In the genomic region with DNA sequence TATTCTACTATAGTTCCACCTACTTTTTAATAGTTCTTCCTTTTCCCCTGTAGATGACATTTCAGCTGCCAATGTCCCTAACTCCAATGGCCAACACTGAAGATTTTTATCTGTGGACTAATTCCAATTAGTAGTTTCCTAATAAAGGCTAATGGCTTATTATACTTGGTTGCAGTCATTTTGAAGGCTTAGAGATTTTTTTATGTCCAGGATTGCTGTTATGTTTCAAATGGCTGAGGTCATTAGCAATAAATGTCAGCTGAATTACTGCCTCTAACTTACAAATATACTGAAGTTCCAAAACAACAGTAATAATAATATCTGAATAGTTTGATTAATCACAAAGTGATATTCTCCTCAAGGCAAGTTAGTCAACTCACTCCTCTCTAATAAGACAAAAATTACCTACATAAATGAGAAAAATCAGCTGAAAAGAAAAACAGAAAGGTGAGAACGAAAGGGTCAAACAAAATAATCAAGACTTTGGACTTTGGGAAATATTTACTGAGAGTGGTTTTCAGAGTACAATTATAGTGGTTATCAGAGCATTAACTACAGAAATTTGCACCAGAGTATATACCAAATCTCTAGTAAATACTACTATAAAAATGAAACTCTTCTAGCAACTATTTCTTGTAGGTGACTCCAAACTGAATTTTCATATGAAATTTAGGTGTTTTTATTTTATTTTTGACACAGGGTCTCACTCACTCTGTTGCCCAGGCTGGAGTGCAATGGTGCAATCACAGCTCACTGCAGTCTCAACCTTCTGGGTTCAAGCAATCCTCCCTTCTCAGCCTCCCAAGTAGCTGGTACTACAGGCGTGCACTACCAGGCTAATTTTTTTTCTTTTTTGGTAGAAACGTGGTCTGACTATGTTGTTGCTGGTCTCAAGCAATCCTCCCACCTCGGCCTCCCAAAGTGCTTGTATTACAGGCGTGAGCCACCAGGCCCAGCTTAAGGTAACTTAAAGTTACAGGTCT, we compare ENCODE assay signal across 20 cellular contexts. TPM values are rescaled to one million over a fixed set of nuclear protein-coding genes. Genes with fewer than 3 reads are reported as not detected.
A peak's percentile ranks its signal among the peaks of the same experiment; 100 is the strongest.
DNase-seq lines count a peak whose midpoint lies in the region; ATAC-seq, FAIRE-seq and TF ChIP-seq lines count a peak whose summit lies in the region.
"Had no signal": no experiment of that assay in that cellular context is flagged by ENCODE, and none has a peak within 500 bp of the region (broad histone marks: within the 10 kb centered on the region; RNA-seq: fewer than 3 reads in every experiment).

No MANE protein-coding gene starts in this region.

- H3K4me1 ChIP-seq in OCI-LY7 (ENCODE audit: insufficient read depth, low read length, poor library complexity, severe bottlenecking) (peaks cover 50% of the 10 kb centered on the region), keratinocyte (ENCODE audit: control insufficient read depth, extremely low read depth, insufficient read depth, low read length) (peaks cover 14% of the 10 kb centered on the region)

- intact Hi-C loops in OCI-LY7 (cut with micrococcal nuclease; ENCODE audit: unreplicated experiment): no loop called here

- peak overlapping the region; percentile 5 for H3K4me3 Mint-ChIP-seq in activated naive CD4-positive, alpha-beta T cell treated with anti-CD3 and anti-CD28 coated beads, Interleukin-2, amount 50 U/mL, for 24 hours
- no peak overlapping the region for H3K4me3 Mint-ChIP-seq in activated naive CD4-positive, alpha-beta T cell treated with anti-CD3 and anti-CD28 coated beads, Interleukin-2, amount 10 ng/mL, durations not matched to agents 7 days and 5 days
- H3K4me3 Mint-ChIP-seq in stimulated activated effector memory CD8-positive, alpha-beta T cell treated with anti-CD3 and anti-CD28 coated beads, Interleukin-12 subunit alpha, Interleukin-12 subunit beta, amount 100 ng/mL, for 72 hours: no peak overlapping the region
- H3K4me3 Mint-ChIP-seq: endodermal cell, neural progenitor cell had no signal

- H4K20me1 ChIP-seq in OCI-LY7 (ENCODE audit: insufficient read depth, low read length): peaks cover 15% of the 10 kb centered on the region; the same call in 1 of the 2 replicates
- peaks cover 4% of the 10 kb centered on the region for H4K20me1 ChIP-seq in keratinocyte (ENCODE audit: control insufficient read depth, extremely low read depth, insufficient read depth, low read length)

- ATAC-seq in stimulated activated effector memory CD8-positive, alpha-beta T cell treated with anti-CD3 and anti-CD28 coated beads, Interleukin-12 subunit alpha, Interleukin-12 subunit beta, amount 100 ng/mL, for 72 hours: no peak
- ATAC-seq: Right ventricle myocardium inferior had no signal

- no peak for DNase-seq in activated naive CD4-positive, alpha-beta T cell treated with anti-CD3 and anti-CD28 coated beads, Interleukin-2, amount 10 ng/mL, durations not matched to agents 7 days and 5 days
- no peak for DNase-seq in OCI-LY7 (ENCODE audit: low spot score)
- no peak for DNase-seq in keratinocyte (ENCODE audit: low read depth, low spot score)
- DNase-seq in stimulated activated effector memory CD8-positive, alpha-beta T cell treated with anti-CD3 and anti-CD28 coated beads, Interleukin-12 subunit alpha, Interleukin-12 subunit beta, amount 100 ng/mL, for 72 hours (ENCODE audit: low spot score in 2 of 2): no peak
- no peak for DNase-seq in activated effector memory CD4-positive, alpha-beta T cell treated with anti-CD3 and anti-CD28 coated beads, Interleukin-2, amount 50 U/mL, for 16 hours
- DNase-seq in GM10248 (ENCODE audit: extremely low spot score): no peak
- no peak for DNase-seq in OCI-M2 (lab: John Stamatoyannopoulos, UW; ENCODE audit: unreplicated experiment)
- DNase-seq: activated CD4-positive, CD25-positive, alpha-beta regulatory T cell; endodermal cell; H7; NCI-H187; NCI-H446; stimulated activated naive CD4-positive, alpha-beta T cell; T-helper 2 cell; tibial artery had no signal

- H3K9me3 ChIP-seq in OCI-LY7 (ENCODE audit: low read length): no peaks in the 10 kb centered on the region
- no peaks in the 10 kb centered on the region for H3K9me3 ChIP-seq in keratinocyte (ENCODE audit: control insufficient read depth, low read depth, low read length)
- H3K9me3 ChIP-seq: tibial artery had no signal

- dilution Hi-C loops in keratinocyte (cut with MboI; ENCODE audit: extremely low pct_ligation_motif_present, low sequenced_read_pairs): no loop called here

- no peak for FAIRE-seq in keratinocyte (lab: Jason Lieb, UNC)
- FAIRE-seq: islet of Langerhans had no signal

- no peak overlapping the region for H3K9ac ChIP-seq in keratinocyte (ENCODE audit: control insufficient read depth, extremely low read depth, insufficient read depth, low read length)
- H3K9ac ChIP-seq: neural progenitor cell had no signal

- H3K27me3 ChIP-seq in keratinocyte (ENCODE audit: control insufficient read depth, extremely low read depth, insufficient read depth, low read length): no peaks in the 10 kb centered on the region
- H3K27me3 ChIP-seq: neural progenitor cell, tibial artery had no signal

- H3K4me2 ChIP-seq in OCI-LY7 (ENCODE audit: low read length) (peak overlapping the region; percentile 8), keratinocyte (ENCODE audit: control insufficient read depth, extremely low read depth, insufficient read depth, low read depth, low read length) (peak overlapping the region; percentile 13)
- H3K4me2 ChIP-seq: neural progenitor cell had no signal

- POLR2A ChIA-PET in OCI-LY7 (lab: Charles Lee): interaction anchor here (0.6 to 1.7 kb wide), 4 partner anchors 10 to 117 kb away, joined by 4 to 6 read pairs (median 4); no protein-coding TSS in a partner anchor
- POLR2A ChIA-PET in GM10248 (lab: Yijun Ruan, JAX): interaction anchor here (1.1 kb wide), 1 partner anchor 37 kb away, joined by 4 read pairs; no protein-coding TSS in a partner anchor

- no peaks in the 10 kb centered on the region for H3K27me3 Mint-ChIP-seq in activated naive CD4-positive, alpha-beta T cell treated with anti-CD3 and anti-CD28 coated beads, Interleukin-2, amount 50 U/mL, for 24 hours
- H3K27me3 Mint-ChIP-seq in activated naive CD4-positive, alpha-beta T cell treated with anti-CD3 and anti-CD28 coated beads, Interleukin-2, amount 10 ng/mL, durations not matched to agents 7 days and 5 days: no peaks in the 10 kb centered on the region

- H2AFZ ChIP-seq in OCI-LY7 (ENCODE audit: low read length): no peak overlapping the region
- H2AFZ ChIP-seq in keratinocyte (ENCODE audit: control insufficient read depth, low read length): no peak overlapping the region
- H2AFZ ChIP-seq: neural progenitor cell had no signal

- H3K36me3 Mint-ChIP-seq in activated naive CD4-positive, alpha-beta T cell treated with anti-CD3 and anti-CD28 coated beads, Interleukin-2, amount 50 U/mL, for 24 hours: peaks cover 5% of the 10 kb centered on the region
- peaks cover 9% of the 10 kb centered on the region for H3K36me3 Mint-ChIP-seq in activated naive CD4-positive, alpha-beta T cell treated with anti-CD3 and anti-CD28 coated beads, Interleukin-2, amount 10 ng/mL, durations not matched to agents 7 days and 5 days
- H3K36me3 Mint-ChIP-seq in stimulated activated effector memory CD8-positive, alpha-beta T cell treated with anti-CD3 and anti-CD28 coated beads, Interleukin-12 subunit alpha, Interleukin-12 subunit beta, amount 100 ng/mL, for 72 hours: peaks cover 40% of the 10 kb centered on the region
- H3K36me3 Mint-ChIP-seq: neural progenitor cell had no signal

- peaks cover 87% of the 10 kb centered on the region for H3K79me2 ChIP-seq in OCI-LY7 (ENCODE audit: insufficient read depth, low read depth, low read length)
- H3K79me2 ChIP-seq in keratinocyte (ENCODE audit: control insufficient read depth, insufficient read depth, low read length): peaks cover 85% of the 10 kb centered on the region

- H3K4me3 ChIP-seq in OCI-LY7 (ENCODE audit: low read depth, low read length, poor library complexity, severe bottlenecking): no peak overlapping the region
- no peak overlapping the region for H3K4me3 ChIP-seq in keratinocyte (ENCODE audit: control insufficient read depth in 2 of 3, extremely low read depth in 1 of 3, insufficient read depth in 2 of 3, low read depth in 1 of 3, low read length in 3 of 3)
- H3K4me3 ChIP-seq: neural progenitor cell, tibial artery had no signal

- no peaks in the 10 kb centered on the region for H3K9me1 ChIP-seq in keratinocyte (ENCODE audit: control insufficient read depth, extremely low read depth, insufficient read depth, low read length)

- H3K9me3 Mint-ChIP-seq in activated naive CD4-positive, alpha-beta T cell treated with anti-CD3 and anti-CD28 coated beads, Interleukin-2, amount 50 U/mL, for 24 hours: no peaks in the 10 kb centered on the region
- H3K9me3 Mint-ChIP-seq in activated naive CD4-positive, alpha-beta T cell treated with anti-CD3 and anti-CD28 coated beads, Interleukin-2, amount 10 ng/mL, durations not matched to agents 7 days and 5 days: no peaks in the 10 kb centered on the region
- H3K9me3 Mint-ChIP-seq in stimulated activated effector memory CD8-positive, alpha-beta T cell treated with anti-CD3 and anti-CD28 coated beads, Interleukin-12 subunit alpha, Interleukin-12 subunit beta, amount 100 ng/mL, for 72 hours: no peaks in the 10 kb centered on the region
- H3K9me3 Mint-ChIP-seq: activated T-helper 2 cell treated with anti-CD3 and anti-CD28 coated beads, Interferon-gamma antibody, Interleukin-2, Interleukin-4, amounts not matched to agents 10 μg/mL and 5 μg/mL and 100 μg/mL, durations not matched to agents 14 hours and 24 hours and 36 hours; endodermal cell; neural progenitor cell had no signal

- H3K9me2 ChIP-seq in OCI-LY7 (ENCODE audit: insufficient read depth, low read length): no peaks in the 10 kb centered on the region

- H3K27ac Mint-ChIP-seq in activated naive CD4-positive, alpha-beta T cell treated with anti-CD3 and anti-CD28 coated beads, Interleukin-2, amount 50 U/mL, for 24 hours: peak overlapping the region; percentile 24
- H3K27ac Mint-ChIP-seq in activated naive CD4-positive, alpha-beta T cell treated with anti-CD3 and anti-CD28 coated beads, Interleukin-2, amount 10 ng/mL, durations not matched to agents 7 days and 5 days: no peak overlapping the region
- H3K27ac Mint-ChIP-seq in stimulated activated effector memory CD8-positive, alpha-beta T cell treated with anti-CD3 and anti-CD28 coated beads, Interleukin-12 subunit alpha, Interleukin-12 subunit beta, amount 100 ng/mL, for 72 hours: peak overlapping the region; percentile 59
- H3K27ac Mint-ChIP-seq: activated T-helper 2 cell treated with anti-CD3 and anti-CD28 coated beads, Interferon-gamma antibody, Interleukin-2, Interleukin-4, amounts not matched to agents 10 μg/mL and 5 μg/mL and 100 μg/mL, durations not matched to agents 14 hours and 24 hours and 36 hours; endodermal cell; neural progenitor cell had no signal

- peaks cover 67% of the 10 kb centered on the region for H3K4me1 Mint-ChIP-seq in activated naive CD4-positive, alpha-beta T cell treated with anti-CD3 and anti-CD28 coated beads, Interleukin-2, amount 50 U/mL, for 24 hours
- peaks cover 29% of the 10 kb centered on the region for H3K4me1 Mint-ChIP-seq in activated naive CD4-positive, alpha-beta T cell treated with anti-CD3 and anti-CD28 coated beads, Interleukin-2, amount 10 ng/mL, durations not matched to agents 7 days and 5 days
- peaks cover 36% of the 10 kb centered on the region for H3K4me1 Mint-ChIP-seq in stimulated activated effector memory CD8-positive, alpha-beta T cell treated with anti-CD3 and anti-CD28 coated beads, Interleukin-12 subunit alpha, Interleukin-12 subunit beta, amount 100 ng/mL, for 72 hours

- no peak overlapping the region for H3K27ac ChIP-seq in OCI-LY7 (ENCODE audit: low read depth, low read length, poor library complexity, severe bottlenecking)
- no peak overlapping the region for H3K27ac ChIP-seq in keratinocyte (ENCODE audit: control insufficient read depth, insufficient read depth, low read length)
- H3K27ac ChIP-seq: neural progenitor cell, tibial artery had no signal

- CTCF ChIA-PET in activated naive CD4-positive, alpha-beta T cell treated with anti-CD3 and anti-CD28 coated beads, Interleukin-2, amount 10 ng/mL, durations not matched to agents 7 days and 5 days (lab: Charles Lee): no interaction called here
- CTCF ChIA-PET in OCI-LY7 (lab: Charles Lee; ENCODE audit: unreplicated experiment) (no interaction called here), GM10248 (lab: Yijun Ruan, JAX) (interaction anchor here (1.0 kb wide), 1 partner anchor 10 kb away, joined by 3 read pairs; no protein-coding TSS in a partner anchor)

- peaks cover 43% of the 10 kb centered on the region; the same call in 1 of the 2 replicates for H3K36me3 ChIP-seq in OCI-LY7 (ENCODE audit: insufficient read depth, low read length)
- peaks cover 0 to 4% of the 10 kb centered on the region in 2 experiments for H3K36me3 ChIP-seq in keratinocyte (ENCODE audit: control insufficient read depth in 2 of 2, extremely low read depth in 1 of 2, insufficient read depth in 2 of 2, low read length in 2 of 2)
- H3K36me3 ChIP-seq: neural progenitor cell, tibial artery had no signal

- BruUV-seq in OCI-LY7 (replicated peaks; lab: Mats Ljungman, UMichigan): no TSS peak

- TF ChIP-seq CTCF in OCI-LY7 (conservative IDR thresholded peaks at IDR 0.05; ENCODE audit: low read length) (no peak), keratinocyte (optimal IDR thresholded peaks at IDR 0.05 in 1 of 3, IDR thresholded peaks at IDR 0.05 in 1 of 3, conservative IDR thresholded peaks at IDR 0.05 in 1 of 3; ENCODE audit: extremely low read depth in 1 of 3, insufficient read depth in 2 of 3, low read length in 3 of 3) (no peak), GM10248 (IDR thresholded peaks at IDR 0.05; ENCODE audit: control extremely low read depth, extremely low read depth, low read depth, missing control alignments) (no peak)

RNA-seq across cellular contexts. Expression of a gene that starts 3.5 kb away (rescaled TPM):
- 66.4 and 74.6 TPM in 2 replicates for total RNA-seq in OCI-LY7 (2014; rRNA removed; shearing (Covaris generic))
- total RNA-seq in OCI-LY7 (2022): 51.4 and 56.5 TPM in 2 replicates
- 19.0 to 30.6 TPM (median 21.3 TPM) in 3 replicates for polyA plus RNA-seq in keratinocyte
- polyA plus RNA-seq in keratinocyte (2011; ENCODE audit: low read depth): 35.5 TPM
- polyA plus RNA-seq in keratinocyte (2011; cell fraction: cytosol; rRNA removed): 13.2 and 25.2 TPM in 2 replicates
- 24.3 and 30.0 TPM in 2 replicates for polyA plus RNA-seq in keratinocyte (2011; cell fraction: nucleus; rRNA removed)
- 15.5 and 21.7 TPM in 2 replicates for polyA plus RNA-seq in keratinocyte (2012; ENCODE audit: low replicate concordance)
- 7.7 to 53.2 TPM (median 20.2 TPM) in 3 replicates for polyA minus RNA-seq in keratinocyte
- 33.0 TPM for polyA minus RNA-seq in keratinocyte (2011; cell fraction: cytosol; rRNA and poly(A)+ RNA removed)
- polyA minus RNA-seq in keratinocyte (2011; cell fraction: nucleus; rRNA and poly(A)+ RNA removed): 37.9 and 82.5 TPM in 2 replicates
